ENCODE assay signal across 2 cellular contexts in genomic region chr4:6071959-6072720, GRCh38.
A peak's percentile ranks its signal among the peaks of the same experiment; 100 is the strongest.
TF ChIP-seq lines count a peak whose summit lies in the region.

No MANE protein-coding gene starts in this region.

TF ChIP-seq in HEK293, 187 proteins besides CTCF, POLR2A, EP300 and RAD21:
- TF ChIP-seq SP3 (tag by site-specific recombination; IDR thresholded peaks at IDR 0.05) (no peak), ZNF585B (tag by site-specific recombination; IDR thresholded peaks at IDR 0.05) (no peak), SCRT1 (tag by site-specific recombination; IDR thresholded peaks at IDR 0.05; ENCODE audit: borderline replicate concordance) (0 out of 2 replicates have a peak, but pooled peaks have one; percentile 32), INSM2 (tag by site-specific recombination; IDR thresholded peaks at IDR 0.05) (no peak), SCRT2 (tag by site-specific recombination; IDR thresholded peaks at IDR 0.05) (peak; percentile 80), ZBTB6 (tag by site-specific recombination; IDR thresholded peaks at IDR 0.05) (no peak), ZFP69B (tag by site-specific recombination; IDR thresholded peaks at IDR 0.05) (no peak), ZNF623 (tag by site-specific recombination; IDR thresholded peaks at IDR 0.05) (no peak), ZNF19 (tag by site-specific recombination; IDR thresholded peaks at IDR 0.05; ENCODE audit: low read depth) (no peak), ZNF302 (tag by site-specific recombination; IDR thresholded peaks at IDR 0.05; ENCODE audit: low read depth) (no peak)
TF ChIP-seq in HEK293: peak in this region for 2.

TF ChIP-seq in H1, 55 proteins besides CTCF, POLR2A, EP300 and RAD21:
- TF ChIP-seq ATF3 (IDR thresholded peaks at IDR 0.05; ENCODE audit: insufficient read depth, low read depth, low read length) (no peak), BACH1 (IDR thresholded peaks at IDR 0.05; ENCODE audit: low read length) (peak; percentile 39), USF2 (IDR thresholded peaks at IDR 0.05; ENCODE audit: low read length) (0 out of 2 replicates have a peak, but pooled peaks have one; percentile 12)
